8 cellular contexts compared by ENCODE assay signal in genomic region chr22:21628386-21629261, GRCh38. TPM values are rescaled to one million over a fixed set of nuclear protein-coding genes. Genes with fewer than 3 reads are reported as not detected.
DNase-seq lines count a peak whose midpoint lies in the region; ATAC-seq and TF ChIP-seq lines count a peak whose summit lies in the region.

No MANE protein-coding gene starts in this region.

- no peaks in the 10 kb centered on the region for H3K27me3 Mint-ChIP-seq in activated T-cell treated with anti-CD3 and anti-CD28 coated beads, Interleukin-2, amount 50 U/mL, for 4 hours (ENCODE audit: low read depth)
- no peaks in the 10 kb centered on the region for H3K27me3 Mint-ChIP-seq in activated CD8-positive, alpha-beta T cell treated with anti-CD3 and anti-CD28 coated beads for 36 hours

- ATAC-seq in activated T-cell treated with anti-CD3 and anti-CD28 coated beads, Interleukin-2, amount 50 U/mL, for 4 hours, result peak; percentile 6 to 10
- ATAC-seq in activated CD8-positive, alpha-beta T cell treated with anti-CD3 and anti-CD28 coated beads for 36 hours, result peak; percentile 5
- no peak for ATAC-seq in GM19463 (IDR thresholded peaks at IDR 0.05; ENCODE audit: unreplicated experiment)
- ATAC-seq in GM18502 (IDR thresholded peaks at IDR 0.05; ENCODE audit: poor library complexity, unreplicated experiment), result no peak

- peak overlapping the region; percentile 94 for H3K27ac Mint-ChIP-seq in activated CD8-positive, alpha-beta T cell treated with anti-CD3 and anti-CD28 coated beads for 36 hours

- no peaks in the 10 kb centered on the region for H3K27me3 ChIP-seq in subcutaneous abdominal adipose tissue (ENCODE audit: control insufficient read depth in 5 of 5, insufficient read depth in 4 of 5, low read length in 5 of 5)

- no peak for TF ChIP-seq CTCF in activated CD8-positive, alpha-beta T cell treated with anti-CD3 and anti-CD28 coated beads for 36 hours (IDR thresholded peaks at IDR 0.05)

- peaks cover 0 to 26% (median 24%) of the 10 kb centered on the region in 5 donors for H3K4me1 ChIP-seq in subcutaneous abdominal adipose tissue (ENCODE audit: control insufficient read depth in 5 of 5, insufficient read depth in 5 of 5, low read length in 5 of 5)

- H3K4me3 Mint-ChIP-seq in activated T-cell treated with anti-CD3 and anti-CD28 coated beads, Interleukin-2, amount 50 U/mL, for 4 hours, result peak overlapping the region; percentile 91
- H3K4me3 Mint-ChIP-seq in activated CD8-positive, alpha-beta T cell treated with anti-CD3 and anti-CD28 coated beads for 36 hours, result peak overlapping the region; percentile 86

- H3K4me1 Mint-ChIP-seq in activated T-cell treated with anti-CD3 and anti-CD28 coated beads, Interleukin-2, amount 50 U/mL, for 4 hours (ENCODE audit: low read depth), result peaks cover 44% of the 10 kb centered on the region
- peaks cover 47% of the 10 kb centered on the region for H3K4me1 Mint-ChIP-seq in activated CD8-positive, alpha-beta T cell treated with anti-CD3 and anti-CD28 coated beads for 36 hours (ENCODE audit: low read depth)

- CTCF ChIA-PET in activated CD8-positive, alpha-beta T cell treated with anti-CD3 and anti-CD28 coated beads for 36 hours (lab: Charles Lee), result interaction anchor here (0.8 to 6.5 kb wide), 18 partner anchors 8 to 175 kb away, joined by 3 to 78 read pairs (median 8); partner anchors contain the start of gene SDF2L1

- DNase-seq in activated T-cell treated with anti-CD3 and anti-CD28 coated beads, Interleukin-2, amount 50 U/mL, for 4 hours, result no peak
- no peak for DNase-seq in activated T-cell treated with anti-CD3 and anti-CD28 coated beads, Interleukin-2, amount 50 U/mL, for 1 hour
- DNase-seq in activated CD8-positive, alpha-beta T cell treated with anti-CD3 and anti-CD28 coated beads for 36 hours, result no peak
- DNase-seq in posterior vena cava (ENCODE audit: low spot score), result no peak

- peaks cover 0 to 8% (median 0%) of the 10 kb centered on the region in 5 donors for H3K36me3 ChIP-seq in subcutaneous abdominal adipose tissue (ENCODE audit: control insufficient read depth in 5 of 5, insufficient read depth in 5 of 5, low read length in 5 of 5)

- peaks cover 20% of the 10 kb centered on the region for H3K36me3 Mint-ChIP-seq in activated T-cell treated with anti-CD3 and anti-CD28 coated beads, Interleukin-2, amount 50 U/mL, for 4 hours (ENCODE audit: insufficient read depth)
- H3K36me3 Mint-ChIP-seq in activated CD8-positive, alpha-beta T cell treated with anti-CD3 and anti-CD28 coated beads for 36 hours (ENCODE audit: low read depth), result peaks cover 27% of the 10 kb centered on the region

- H3K9me3 ChIP-seq in iPS-18c (ENCODE audit: control insufficient read depth, insufficient read depth, low read length) (peaks cover 6% of the 10 kb centered on the region), subcutaneous abdominal adipose tissue (ENCODE audit: control insufficient read depth in 5 of 5, low read length in 5 of 5) (no peaks in the 10 kb centered on the region)

- intact Hi-C loops in activated CD8-positive, alpha-beta T cell treated with anti-CD3 and anti-CD28 coated beads for 36 hours (cut with micrococcal nuclease), result no loop called here
- intact Hi-C loops in posterior vena cava (cut with DNase I), result loop anchor here in 1 of 2 donors (5.0 kb wide), 1 partner anchor 61 kb away; the partner anchor contains the start of gene UBE2L3

- H3K27ac ChIP-seq in subcutaneous abdominal adipose tissue (ENCODE audit: low read depth, low read length), result no peak overlapping the region

- no peaks in the 10 kb centered on the region for H3K9me3 Mint-ChIP-seq in activated T-cell treated with anti-CD3 and anti-CD28 coated beads, Interleukin-2, amount 50 U/mL, for 4 hours
- H3K9me3 Mint-ChIP-seq in activated CD8-positive, alpha-beta T cell treated with anti-CD3 and anti-CD28 coated beads for 36 hours, result no peaks in the 10 kb centered on the region

- H3K4me3 ChIP-seq in iPS-18c (ENCODE audit: insufficient read depth, low read depth, low read length) (peak overlapping the region; percentile 99), subcutaneous abdominal adipose tissue (ENCODE audit: low read depth in 1 of 5, low read length in 5 of 5) (peak overlapping the region in 4 of 5 donors; percentile 70 to 82 (median 78))

- POLR2A ChIA-PET in activated CD8-positive, alpha-beta T cell treated with anti-CD3 and anti-CD28 coated beads for 36 hours (lab: Charles Lee), result interaction anchor here (1.0 to 6.9 kb wide), 15 partner anchors 10 to 60 kb away, joined by 3 to 98 read pairs (median 4); partner anchors contain the start of genes SDF2L1 and UBE2L3

- H3K9ac ChIP-seq in subcutaneous abdominal adipose tissue (ENCODE audit: low read length in 5 of 5), result no peak overlapping the region

RNA-seq across cellular contexts. Expression of gene YDJC, which starts 1.2 kb away (rescaled TPM):
- 10 to 100 TPM; 74.5 to 91.5 (median 91.4) TPM for total RNA-seq in activated T-cell treated with anti-CD3 and anti-CD28 coated beads, Interleukin-2, amount 50 U/mL, for 4 hours
- total RNA-seq in activated CD8-positive, alpha-beta T cell treated with anti-CD3 and anti-CD28 coated beads for 36 hours, result 10 to 100 TPM; 60.1 to 64.9 TPM
- 1 to 10 TPM; 7.1 to 8.5 TPM for total RNA-seq in posterior vena cava

RNA-seq across cellular contexts. Expression of gene CCDC116, which starts 3.9 kb away (rescaled TPM):
- total RNA-seq in activated T-cell treated with anti-CD3 and anti-CD28 coated beads, Interleukin-2, amount 50 U/mL, for 4 hours, result 1 to 10 TPM in 1 of 3 donors, under 1 TPM in 2; 0.73 to 1.3 (median 0.86) TPM
- under 1 TPM in 1 of 2 experiments, not detected in 1; 0.45 TPM for total RNA-seq in activated CD8-positive, alpha-beta T cell treated with anti-CD3 and anti-CD28 coated beads for 36 hours
- under 1 TPM; 0.23 to 0.38 TPM for total RNA-seq in posterior vena cava

RNA-seq across cellular contexts. Expression of gene SDF2L1, which starts 13.5 kb away (rescaled TPM):
- total RNA-seq in activated T-cell treated with anti-CD3 and anti-CD28 coated beads, Interleukin-2, amount 50 U/mL, for 4 hours, result 100 to 1,000 TPM; 151 to 173 (median 163) TPM
- 10 to 100 TPM; 38.6 to 41.3 TPM for total RNA-seq in activated CD8-positive, alpha-beta T cell treated with anti-CD3 and anti-CD28 coated beads for 36 hours
- 10 to 100 TPM; 27.8 to 33.1 TPM for total RNA-seq in posterior vena cava

RNA-seq across cellular contexts. Expression of gene PPIL2, which starts 37.2 kb away (rescaled TPM):
- 10 to 100 TPM; 40.0 to 44.7 (median 40.0) TPM for total RNA-seq in activated T-cell treated with anti-CD3 and anti-CD28 coated beads, Interleukin-2, amount 50 U/mL, for 4 hours
- 10 to 100 TPM; 41.5 to 42.5 TPM for total RNA-seq in activated CD8-positive, alpha-beta T cell treated with anti-CD3 and anti-CD28 coated beads for 36 hours
- 10 to 100 TPM; 28.9 to 29.5 TPM for total RNA-seq in posterior vena cava

Comparison
In these comparisons a context has a peak if more than half of its experiments do, and no peak if none do; other contexts are left out.
1. ATAC-seq: peak in activated T-cell treated with anti-CD3 and anti-CD28 coated beads, Interleukin-2, amount 50 U/mL, for 4 hours (2 of 2) and activated CD8-positive, alpha-beta T cell treated with anti-CD3 and anti-CD28 coated beads for 36 hours (single experiment); none in GM19463 (single experiment) and GM18502 (single experiment).
2. RNA of gene YDJC, which starts 1.2 kb away (total RNA-seq): 74.5 to 91.5 TPM in activated T-cell treated with anti-CD3 and anti-CD28 coated beads, Interleukin-2, amount 50 U/mL, for 4 hours and 60.1 to 64.9 TPM in activated CD8-positive, alpha-beta T cell treated with anti-CD3 and anti-CD28 coated beads for 36 hours; 7.1 to 8.5 TPM in posterior vena cava; every median in the first group is over 4 times any median in the second.